In the genomic region with DNA sequence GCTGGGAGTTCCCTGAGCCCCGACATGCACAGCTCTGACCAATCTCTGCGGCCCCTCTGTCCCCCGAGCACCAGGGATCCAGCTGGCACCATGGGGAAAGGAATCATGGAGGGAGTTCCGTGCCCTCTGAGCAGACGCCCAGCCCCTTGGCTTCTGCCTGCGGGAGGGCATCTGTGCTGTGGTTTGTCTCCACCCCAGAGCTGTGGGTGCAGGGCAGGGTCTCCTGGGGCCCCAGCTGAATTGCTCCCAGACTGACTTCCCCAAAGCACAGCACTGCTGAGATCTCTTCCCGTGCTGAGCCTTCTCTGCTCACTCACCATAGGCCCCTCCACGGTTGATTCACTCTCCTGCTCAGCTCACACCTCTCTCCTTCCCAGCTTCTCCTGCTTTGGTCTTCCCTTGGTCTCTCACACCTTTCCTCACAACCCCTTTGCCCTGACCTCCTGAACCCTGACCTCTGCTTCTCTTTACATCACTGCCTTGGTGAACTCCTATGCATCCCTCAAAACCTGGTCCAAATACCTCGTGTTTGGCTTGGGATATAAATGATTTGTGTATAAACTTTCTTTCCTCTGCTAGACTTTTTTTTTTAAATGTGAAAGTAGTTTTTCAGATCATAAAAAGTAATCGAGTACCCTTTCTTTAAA, we compare ENCODE assay signal across 9 cellular contexts.
A peak's percentile ranks its signal among the peaks of the same experiment; 100 is the strongest.
DNase-seq lines count a peak whose midpoint lies in the region; ATAC-seq and TF ChIP-seq lines count a peak whose summit lies in the region.
"Had no signal": no experiment of that assay in that cellular context is flagged by ENCODE, and none has a peak within 500 bp of the region (broad histone marks: within the 10 kb centered on the region; RNA-seq: fewer than 3 reads in every experiment).

No MANE protein-coding gene starts in this region.

- ATAC-seq in Right ventricle myocardium inferior: peak; percentile 20
- no peak for ATAC-seq in left cardiac atrium
- no peak for ATAC-seq in GM18873 (IDR thresholded peaks at IDR 0.05; ENCODE audit: low FRiP score, unreplicated experiment)
- ATAC-seq in HG03280 (IDR thresholded peaks at IDR 0.05; ENCODE audit: unreplicated experiment): no peak

- TF ChIP-seq CTCF in uterus (IDR thresholded peaks at IDR 0.05): no peak
- TF ChIP-seq CTCF in foreskin fibroblast (IDR thresholded peaks at IDR 0.05; ENCODE audit: low read depth, low read length): no peak

- H3K36me3 Mint-ChIP-seq in activated CD4-positive, alpha-beta memory T cell treated with anti-CD3 and anti-CD28 coated beads for 36 hours: peaks cover 23% of the 10 kb centered on the region

- peaks cover 88% of the 10 kb centered on the region for H3K4me1 Mint-ChIP-seq in activated CD4-positive, alpha-beta memory T cell treated with anti-CD3 and anti-CD28 coated beads for 36 hours (ENCODE audit: low read depth)

- CTCF ChIA-PET in activated CD4-positive, alpha-beta memory T cell treated with anti-CD3 and anti-CD28 coated beads for 36 hours (lab: Charles Lee): interaction anchor here (1.2 to 10.0 kb wide), 7 partner anchors 15 to 89 kb away, joined by 3 to 140 read pairs (median 5); no protein-coding TSS in a partner anchor

- intact Hi-C loops in Right ventricle myocardium inferior (cut with DNase I) (no loop called here), left cardiac atrium (cut with DNase I) (no loop called here), uterus (cut with DNase I; ENCODE audit: low total_unique reads) (no loop called here)
- intact Hi-C loops in activated CD4-positive, alpha-beta memory T cell treated with anti-CD3 and anti-CD28 coated beads for 36 hours (cut with micrococcal nuclease): loop anchor here (2.0 kb wide), 4 partner anchors 15 to 73 kb away; no protein-coding TSS in a partner anchor

- no peak for DNase-seq in Right ventricle myocardium inferior (ENCODE audit: missing footprints)
- no peak for DNase-seq in left cardiac atrium
- DNase-seq in activated CD4-positive, alpha-beta memory T cell treated with anti-CD3 and anti-CD28 coated beads for 36 hours: no peak
- DNase-seq in uterus: no peak
- no peak for DNase-seq in foreskin fibroblast
- DNase-seq: BE2C had no signal

- H3K9me3 Mint-ChIP-seq in activated CD4-positive, alpha-beta memory T cell treated with anti-CD3 and anti-CD28 coated beads for 36 hours: no peaks in the 10 kb centered on the region

- H3K27ac ChIP-seq in uterus: peak overlapping the region; percentile 83 to 90

- H3K27ac Mint-ChIP-seq in activated CD4-positive, alpha-beta memory T cell treated with anti-CD3 and anti-CD28 coated beads for 36 hours: peak overlapping the region; percentile 91

- H3K36me3 ChIP-seq in uterus: no peaks in the 10 kb centered on the region

- no peak for TF ChIP-seq POLR2A in uterus (IDR thresholded peaks at IDR 0.05)

- POLR2A ChIA-PET in activated CD4-positive, alpha-beta memory T cell treated with anti-CD3 and anti-CD28 coated beads for 36 hours (lab: Charles Lee): interaction anchor here (0.8 to 2.9 kb wide), 10 partner anchors 16 to 81 kb away, joined by 3 to 14 read pairs (median 6); no protein-coding TSS in a partner anchor

- no peaks in the 10 kb centered on the region for H3K27me3 ChIP-seq in mononuclear cell (ENCODE audit: insufficient read depth, low read length)
- H3K27me3 ChIP-seq in uterus: no peaks in the 10 kb centered on the region
- H3K27me3 ChIP-seq: BE2C had no signal

- H3K4me3 ChIP-seq in mononuclear cell (ENCODE audit: low read length) (peak overlapping the region; percentile 44), uterus (no peak overlapping the region), foreskin fibroblast (ENCODE audit: low read depth in 1 of 2, low read length in 2 of 2) (no peak overlapping the region)

- H3K4me3 Mint-ChIP-seq in activated CD4-positive, alpha-beta memory T cell treated with anti-CD3 and anti-CD28 coated beads for 36 hours: peak overlapping the region; percentile 94

- H3K9me3 ChIP-seq in mononuclear cell (ENCODE audit: low read depth, low read length) (no peaks in the 10 kb centered on the region), uterus (no peaks in the 10 kb centered on the region)
- H3K9me3 ChIP-seq: BE2C had no signal

- no peaks in the 10 kb centered on the region for H3K27me3 Mint-ChIP-seq in activated CD4-positive, alpha-beta memory T cell treated with anti-CD3 and anti-CD28 coated beads for 36 hours

- H3K4me1 ChIP-seq in mononuclear cell (ENCODE audit: insufficient read depth, low read length) (peaks cover 99% of the 10 kb centered on the region), uterus (peaks cover 8 to 55% of the 10 kb centered on the region in 2 donors)
